Comparison of ENCODE assay signal across 10 cellular contexts in the genomic region with DNA sequence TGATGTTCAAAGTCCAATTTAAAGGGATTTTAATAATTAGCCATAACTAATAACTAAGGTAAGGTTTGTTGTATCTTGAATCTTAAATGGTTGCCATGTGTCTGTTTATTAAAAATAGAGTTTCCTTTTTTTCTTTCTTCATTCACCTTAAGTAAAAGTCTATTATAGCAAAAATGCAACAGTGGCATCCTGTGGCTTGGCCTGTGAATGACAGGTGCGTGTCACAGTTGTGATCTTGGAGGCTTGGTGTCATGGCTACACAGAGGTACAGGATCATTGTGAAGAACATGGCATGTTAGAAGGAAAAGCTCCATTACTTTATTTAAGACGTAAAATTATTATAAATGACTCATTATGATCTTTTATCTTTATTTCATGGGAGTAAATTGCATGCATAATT.
DNase-seq lines count a peak whose midpoint lies in the region; ATAC-seq, FAIRE-seq and TF ChIP-seq lines count a peak whose summit lies in the region.
"Had no signal": no experiment of that assay in that cellular context is flagged by ENCODE, and none has a peak within 500 bp of the region (broad histone marks: within the 10 kb centered on the region; RNA-seq: fewer than 3 reads in every experiment).

No MANE protein-coding gene starts in this region.

- in situ Hi-C loops in HepG2 (cut with HindIII; ENCODE audit: extremely low pct_ligation_motif_present, low pct_unique_long_range_greater_than_20kb): no loop called here

- BruUV-seq in HepG2 (replicated peaks; lab: Mats Ljungman, UMichigan): no TSS peak

- H3K79me2 ChIP-seq in HepG2 (ENCODE audit: insufficient read depth, low read length): no peaks in the 10 kb centered on the region

- no peak overlapping the region for H2AFZ ChIP-seq in HepG2 (ENCODE audit: low read length)

- TF ChIP-seq EP300 in HepG2 (IDR thresholded peaks at IDR 0.05; ENCODE audit: low read depth in 2 of 2, low read length in 2 of 2) (no peak), HepG2 (CRISPR knock-in tag; IDR thresholded peaks at IDR 0.05; ENCODE audit: borderline replicate concordance) (no peak)

- H3K9me3 ChIP-seq in HepG2 (ENCODE audit: low read length) (no peaks in the 10 kb centered on the region), pancreas (no peaks in the 10 kb centered on the region)

- POLR2A ChIA-PET in HepG2 (lab: Yijun Ruan, JAX): no interaction called here

- TF ChIP-seq CTCF in HepG2 (CRISPR knock-in tag; IDR thresholded peaks at IDR 0.05) (peak; percentile 43), pancreas (IDR thresholded peaks at IDR 0.05) (no peak)

- TF ChIP-seq POLR2A in HepG2 (IDR thresholded peaks at IDR 0.05; ENCODE audit: insufficient read depth in 1 of 2, low read depth in 2 of 2, low read length in 2 of 2): no peak

- CTCF ChIA-PET in HepG2 (lab: Yijun Ruan, JAX; ENCODE audit: low intra/inter-chr PET ratio, low total read pairs): no interaction called here

- H3K27ac ChIP-seq in HepG2 (ENCODE audit: extremely low read length, insufficient read depth, low read length) (no peak overlapping the region), pancreas (no peak overlapping the region)

- intact Hi-C loops in HepG2 (cut with micrococcal nuclease; ENCODE audit: unreplicated experiment) (loop anchor here (5.0 kb wide), 1 partner anchor 56 kb away; no protein-coding TSS in a partner anchor), Right ventricle myocardium superior (cut with DNase I) (no loop called here), pancreas (cut with DNase I) (no loop called here)

- peaks cover 14% of the 10 kb centered on the region; the same call in 1 of the 2 replicates for H3K4me1 ChIP-seq in HepG2 (ENCODE audit: insufficient read depth, low read length)
- H3K4me1 ChIP-seq in pancreas: peaks cover 0 to 3% (median 0%) of the 10 kb centered on the region in 3 donors

- H3K36me3 ChIP-seq in HepG2 (replicated peaks in 1 of 2; ENCODE audit: control insufficient read depth in 1 of 2, insufficient read depth in 2 of 2, low read length in 2 of 2) (no peaks in the 10 kb centered on the region), pancreas (no peaks in the 10 kb centered on the region)

- FAIRE-seq in HepG2 (lab: Jason Lieb, UNC): no peak
- no peak for FAIRE-seq in pancreas (lab: Jason Lieb, UNC)
- FAIRE-seq: endometrium had no signal

- peak; percentile 60 for ATAC-seq in GM21528 (IDR thresholded peaks at IDR 0.05; ENCODE audit: low FRiP score, unreplicated experiment)
- peak; percentile 71 for ATAC-seq in HepG2
- ATAC-seq in HG03457 (IDR thresholded peaks at IDR 0.05; ENCODE audit: unreplicated experiment): no peak
- no peak for ATAC-seq in Right ventricle myocardium superior (ENCODE audit: poor library complexity)
- no peak for ATAC-seq in pancreas
- ATAC-seq: activated T-cell treated with anti-CD3 and anti-CD28 coated beads, Interleukin-2, amount 50 U/mL, for 4 hours had no signal

- no peak for TF ChIP-seq RAD21 in HepG2 (CRISPR knock-in tag; IDR thresholded peaks at IDR 0.05)

- no peak overlapping the region for H3K9ac ChIP-seq in HepG2 (ENCODE audit: insufficient read depth, low read depth, low read length)

- H4K20me1 ChIP-seq in HepG2 (ENCODE audit: insufficient read depth, low read length): no peaks in the 10 kb centered on the region

- WGBS in HepG2 (ENCODE audit: low lambda C conversion rate): 0% methylated on average over 2 of the region's 2 CpGs
- 83 to 87% methylated on average over 2 of the region's 2 CpGs for WGBS in pancreas, 2 donors

- H3K27me3 ChIP-seq in HepG2 (ENCODE audit: control insufficient read depth in 1 of 2, insufficient read depth in 2 of 2, low read length in 2 of 2) (0 out of 5 replicates have a peak, but pooled peaks cover 0 to 2% of the 10 kb centered on the region in 2 experiments), pancreas (no peaks in the 10 kb centered on the region)

- peak; percentile 33 for DNase-seq in NCI-H2196 (lab: John Stamatoyannopoulos, UW; ENCODE audit: unreplicated experiment)
- DNase-seq in NCI-H2196 treated with DMSO at 0.1 percent for 48 hours (lab: John Stamatoyannopoulos, UW; ENCODE audit: unreplicated experiment): no peak
- peak; percentile 57 for DNase-seq in NAMALWA (ENCODE audit: low spot score)
- DNase-seq in HepG2 (ENCODE audit: low spot score): peak; percentile 7
- DNase-seq in Right ventricle myocardium superior: no peak
- no peak for DNase-seq in pancreas
- DNase-seq: activated T-cell treated with anti-CD3 and anti-CD28 coated beads, Interleukin-2, amount 50 U/mL, for 4 hours had no signal

- H3K4me2 ChIP-seq in HepG2 (ENCODE audit: low read depth, low read length): no peak overlapping the region

- H3K4me3 ChIP-seq in HepG2 (replicated peaks in 1 of 3; ENCODE audit: insufficient read depth in 1 of 3, low read depth in 2 of 3, low read length in 3 of 3) (no peak overlapping the region), pancreas (no peak overlapping the region)

TF ChIP-seq in HepG2, 621 proteins besides CTCF, POLR2A, EP300 and RAD21:
- TF ChIP-seq ZNF264 (CRISPR knock-in tag; IDR thresholded peaks at IDR 0.05): no peak
- peak; percentile 42 for TF ChIP-seq STAG1 (CRISPR knock-in tag; IDR thresholded peaks at IDR 0.05)
TF ChIP-seq in HepG2: peak in this region for 1.

Comparison
In these comparisons a context has a peak if more than half of its experiments do, and no peak if none do; other contexts are left out.
1. DNase-seq: peak in NCI-H2196 (single experiment), NAMALWA (single experiment) and HepG2 (single experiment); none in NCI-H2196 treated with DMSO at 0.1 percent for 48 hours (single experiment), Right ventricle myocardium superior (single experiment) and pancreas (0 of 6).
2. ATAC-seq: peak in GM21528 (single experiment) and HepG2 (single experiment); none in HG03457 (single experiment), Right ventricle myocardium superior (single experiment) and pancreas (0 of 4).